1 cellular context compared by ENCODE assay signal in the genomic region with DNA sequence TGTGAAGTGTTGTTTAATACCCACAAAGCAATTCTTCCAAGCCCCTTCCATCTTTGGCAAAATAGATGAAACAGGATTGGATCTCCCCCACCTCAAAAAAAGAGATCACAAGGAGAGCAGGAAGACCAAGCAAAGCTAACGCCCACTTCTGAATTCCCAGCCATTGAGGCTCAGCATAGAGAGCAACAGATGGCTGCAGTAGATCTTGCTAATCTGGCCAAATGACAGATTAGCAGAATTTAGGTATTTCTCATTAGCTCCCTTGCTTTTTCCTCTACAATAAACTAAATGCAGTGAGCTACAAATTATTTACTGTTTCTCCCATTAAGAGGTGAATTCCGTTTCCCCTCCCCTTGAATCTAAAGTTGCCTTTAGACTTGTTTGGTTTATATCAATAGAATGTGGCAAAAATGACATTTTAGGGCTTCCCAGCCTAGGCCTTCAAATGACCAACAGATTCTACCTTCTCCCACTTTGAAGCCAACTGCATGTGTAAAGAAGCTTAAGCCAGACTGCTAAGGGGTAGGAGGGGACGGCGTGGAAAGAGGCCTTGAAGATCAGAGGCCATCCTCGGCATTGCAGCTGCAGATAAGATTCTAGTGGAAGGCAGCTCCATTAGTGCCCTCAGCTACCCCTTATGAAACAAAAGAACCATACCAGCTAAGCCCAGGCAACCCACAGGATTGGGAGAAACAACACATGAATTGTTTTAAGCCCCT.
TF ChIP-seq lines count a peak whose summit lies in the region.

No MANE protein-coding gene starts in this region.

TF ChIP-seq in K562, 482 proteins besides CTCF, POLR2A, EP300 and RAD21 (continued from another document):
- TF ChIP-seq, protein P1, sequence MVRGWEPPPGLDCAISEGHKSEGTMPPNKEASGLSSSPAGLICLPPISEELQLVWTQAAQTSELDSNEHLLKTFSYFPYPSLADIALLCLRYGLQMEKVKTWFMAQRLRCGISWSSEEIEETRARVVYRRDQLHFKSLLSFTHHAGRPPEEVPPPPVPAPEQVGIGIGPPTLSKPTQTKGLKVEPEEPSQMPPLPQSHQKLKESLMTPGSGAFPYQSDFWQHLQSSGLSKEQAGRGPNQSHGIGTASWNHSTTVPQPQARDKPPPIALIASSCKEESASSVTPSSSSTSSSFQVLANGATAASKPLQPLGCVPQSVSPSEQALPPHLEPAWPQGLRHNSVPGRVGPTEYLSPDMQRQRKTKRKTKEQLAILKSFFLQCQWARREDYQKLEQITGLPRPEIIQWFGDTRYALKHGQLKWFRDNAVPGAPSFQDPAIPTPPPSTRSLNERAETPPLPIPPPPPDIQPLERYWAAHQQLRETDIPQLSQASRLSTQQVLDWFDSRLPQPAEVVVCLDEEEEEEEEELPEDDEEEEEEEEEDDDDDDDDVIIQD (CRISPR knock-in tag; IDR thresholded peaks at IDR 0.05), result no peak
- TF ChIP-seq ZNF175 (CRISPR knock-in tag; IDR thresholded peaks at IDR 0.05; ENCODE audit: low read depth) (no peak), ETV5 (CRISPR knock-in tag; IDR thresholded peaks at IDR 0.05; ENCODE audit: low read depth) (no peak)
TF ChIP-seq in K562: peak in this region for 35.
